In the genomic region with DNA sequence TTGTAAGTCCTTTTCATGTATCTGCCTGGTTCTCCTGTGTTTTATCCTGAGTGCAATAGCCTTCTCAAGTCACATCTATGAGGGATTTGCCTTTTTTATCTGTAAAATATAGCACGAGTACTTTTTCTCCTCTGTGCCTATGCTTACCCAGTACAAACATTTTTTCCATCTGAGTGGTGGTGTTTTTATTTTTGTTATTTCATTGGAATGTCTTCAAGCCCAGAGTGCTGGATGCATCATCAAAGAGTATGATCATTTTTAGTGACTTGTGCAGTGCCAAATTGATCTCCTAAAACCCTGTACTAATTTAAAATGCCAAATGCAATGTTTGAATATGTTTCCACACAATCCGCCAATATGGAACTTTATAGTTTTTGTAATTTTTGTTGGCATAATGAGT, we compare ENCODE assay signal across 23 cellular contexts.
"Had no signal": no experiment of that assay in that cellular context is flagged by ENCODE, and none has a peak within 500 bp of the region (broad histone marks: within the 10 kb centered on the region; RNA-seq: fewer than 3 reads in every experiment).

No MANE protein-coding gene starts in this region.

- H3K4me3 ChIP-seq: breast epithelium, right atrium auricular region, spleen, suprapubic skin, tibial artery, upper lobe of right lung had no signal

- ATAC-seq: activated T-cell treated with anti-CD3 and anti-CD28 coated beads, Interleukin-2, amount 50 U/mL, for 4 hours; activated T-helper 17 cell treated with anti-CD3 and anti-CD28 coated beads, Interleukin-2, amount 50 U/mL, for 72 hours; esophagus mucosa; left colon; naive thymus-derived CD8-positive, alpha-beta T cell; T-helper 17 cell; upper lobe of right lung had no signal

- H3K27ac ChIP-seq: breast epithelium, right atrium auricular region, spleen, suprapubic skin, tibial artery, upper lobe of right lung had no signal

- DNase-seq: activated CD4-positive, alpha-beta memory T cell treated with anti-CD3 and anti-CD28 coated beads, Interleukin-2, amount 10 ng/mL, durations not matched to agents 7 days and 5 days; activated CD4-positive, alpha-beta T cell treated with anti-CD3 and anti-CD28 coated beads, Interleukin-2, amount 10 ng/mL, durations not matched to agents 24 days and 14 days; activated CD4-positive, CD25-positive, alpha-beta regulatory T cell treated with anti-CD3 and anti-CD28 coated beads, Interleukin-2, amount 50 U/mL, for 72 hours; activated gamma-delta T cell treated with Interleukin-2 at 50 U/mL for 16 hours; activated naive CD4-positive, alpha-beta T cell treated with anti-CD3 and anti-CD28 coated beads, Interleukin-2, amount 50 U/mL, for 16 hours; activated T-cell treated with anti-CD3 and anti-CD28 coated beads, Interleukin-2, amount 50 U/mL, for 4 hours; amygdala; central memory CD4-positive, alpha-beta T cell; glutamatergic neuron; kidney; left colon; naive thymus-derived CD8-positive, alpha-beta T cell; occipital lobe; spleen; stimulated activated naive CD4-positive, alpha-beta T cell; T-helper 17 cell; tibial artery; upper lobe of right lung had no signal

- H3K36me3 ChIP-seq: right atrium auricular region, upper lobe of right lung had no signal

- H3K9me3 ChIP-seq: breast epithelium, right atrium auricular region, spleen, suprapubic skin, tibial artery, upper lobe of right lung had no signal

- H3K27me3 ChIP-seq: breast epithelium, right atrium auricular region, spleen, suprapubic skin, tibial artery, upper lobe of right lung had no signal

- H3K4me1 ChIP-seq: breast epithelium had no signal
